ENCODE assay signal across 1 cellular context in genomic region chr11:59753650-59754493, GRCh38.
TF ChIP-seq lines count a peak whose summit lies in the region.

No MANE protein-coding gene starts in this region.

TF ChIP-seq in HepG2, 621 proteins besides CTCF, POLR2A, EP300 and RAD21 (continued from another document and continues in another):
- TF ChIP-seq ZNF687 (CRISPR knock-in tag; IDR thresholded peaks at IDR 0.05) (peak; percentile 89), ZNF781 (CRISPR knock-in tag; IDR thresholded peaks at IDR 0.05; ENCODE audit: borderline replicate concordance, not compliant biosample characterization) (peak; percentile 60), ZNF143 (CRISPR knock-in tag; IDR thresholded peaks at IDR 0.05) (peak; percentile 39; the same call in 1 of the 2 replicates), ZNF883 (CRISPR knock-in tag; IDR thresholded peaks at IDR 0.05; ENCODE audit: not compliant biosample characterization) (peak; percentile 69), FOXO1 (CRISPR knock-in tag; IDR thresholded peaks at IDR 0.05) (0 out of 2 replicates have a peak, but pooled peaks have one; percentile 45), ZNF350 (CRISPR knock-in tag; IDR thresholded peaks at IDR 0.05; ENCODE audit: borderline replicate concordance, low read depth) (peak; percentile 60; the same call in 1 of the 2 replicates), KLF11 (CRISPR knock-in tag; IDR thresholded peaks at IDR 0.05) (no peak), ZNF629 (CRISPR knock-in tag; conservative IDR thresholded peaks at IDR 0.05) (0 out of 2 replicates have a peak, but pooled peaks have one; percentile 15), HNRNPLL (IDR thresholded peaks at IDR 0.05; ENCODE audit: low read depth, low read length, poor library complexity, severe bottlenecking) (peak; percentile 17), PCBP2 (optimal IDR thresholded peaks at IDR 0.05; ENCODE audit: low read depth, low read length, poor library complexity, severe bottlenecking) (no peak), ZNF710 (CRISPR knock-in tag; IDR thresholded peaks at IDR 0.05; ENCODE audit: borderline replicate concordance) (0 out of 2 replicates have a peak, but pooled peaks have one; percentile 41), PITX1 (CRISPR knock-in tag; IDR thresholded peaks at IDR 0.05) (0 out of 2 replicates have a peak, but pooled peaks have one; percentile 21), ZHX2 (IDR thresholded peaks at IDR 0.05; ENCODE audit: low read depth) (0 out of 2 replicates have a peak, but pooled peaks have one; percentile 15), ZHX2 (CRISPR knock-in tag; IDR thresholded peaks at IDR 0.05; ENCODE audit: borderline replicate concordance) (no peak), KDM2A (CRISPR knock-in tag; IDR thresholded peaks at IDR 0.05; ENCODE audit: borderline replicate concordance, low read depth) (peak; percentile 84), HNRNPL (IDR thresholded peaks at IDR 0.05; ENCODE audit: low read depth, low read length) (peak; percentile 70; the same call in 1 of the 2 replicates), FOSL2 (CRISPR knock-in tag; IDR thresholded peaks at IDR 0.05) (peak; percentile 75), ZNF280D (CRISPR knock-in tag; IDR thresholded peaks at IDR 0.05) (no peak), ZNF275 (CRISPR knock-in tag; IDR thresholded peaks at IDR 0.05; ENCODE audit: borderline replicate concordance) (0 out of 2 replicates have a peak, but pooled peaks have one; percentile 43), ZFP37 (CRISPR knock-in tag; IDR thresholded peaks at IDR 0.05; ENCODE audit: borderline replicate concordance) (no peak), SNAPC5 (CRISPR knock-in tag; IDR thresholded peaks at IDR 0.05; ENCODE audit: borderline replicate concordance) (no peak), YEATS4 (CRISPR knock-in tag; IDR thresholded peaks at IDR 0.05; ENCODE audit: borderline replicate concordance) (peak; percentile 37; the same call in 1 of the 2 replicates), TFDP1 (CRISPR knock-in tag; IDR thresholded peaks at IDR 0.05; ENCODE audit: borderline replicate concordance) (peak; percentile 36; the same call in 1 of the 2 replicates), ZNF512B (CRISPR knock-in tag; IDR thresholded peaks at IDR 0.05; ENCODE audit: borderline replicate concordance) (0 out of 2 replicates have a peak, but pooled peaks have one; percentile 69), FOXK1 (CRISPR knock-in tag; IDR thresholded peaks at IDR 0.05; ENCODE audit: borderline replicate concordance, low read depth) (0 out of 2 replicates have a peak, but pooled peaks have one; percentile 21), YY1 (IDR thresholded peaks at IDR 0.05; ENCODE audit: insufficient read depth, insufficient replicate concordance, low read depth, low read length) (peak; percentile 35), ZNF274 (CRISPR knock-in tag; IDR thresholded peaks at IDR 0.05) (peak; percentile 70; the same call in 1 of the 2 replicates), GMEB1 (CRISPR knock-in tag; IDR thresholded peaks at IDR 0.05; ENCODE audit: borderline replicate concordance) (0 out of 2 replicates have a peak, but pooled peaks have one; percentile 28)
